ENCODE assay signal across 22 cellular contexts in the genomic region with DNA sequence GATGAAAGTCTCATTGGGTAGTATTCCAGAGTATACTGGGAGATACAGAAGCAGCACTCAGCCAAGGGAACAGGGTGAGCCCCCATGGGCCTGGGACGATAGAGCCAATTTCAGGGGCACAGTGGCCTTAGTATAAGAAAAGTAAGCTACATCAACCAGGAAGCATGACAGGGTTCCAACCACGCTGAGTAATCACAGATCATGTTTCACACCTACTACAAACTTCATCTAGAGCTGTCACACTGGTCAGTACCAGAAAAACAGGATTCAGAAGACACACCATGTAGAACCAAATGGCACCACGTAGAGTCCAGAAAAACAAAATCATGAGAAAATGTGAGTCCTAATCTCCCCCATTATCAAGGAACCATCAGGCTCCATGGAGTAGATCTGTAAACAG.
DNase-seq lines count a peak whose midpoint lies in the region; ATAC-seq and TF ChIP-seq lines count a peak whose summit lies in the region.
"Had no signal": no experiment of that assay in that cellular context is flagged by ENCODE, and none has a peak within 500 bp of the region (broad histone marks: within the 10 kb centered on the region; RNA-seq: fewer than 3 reads in every experiment).

No MANE protein-coding gene starts in this region.

- H3K4me3 Mint-ChIP-seq in MCF 10A (ENCODE audit: unreplicated experiment): no peak overlapping the region
- no peak overlapping the region for H3K4me3 Mint-ChIP-seq in effector memory CD8-positive, alpha-beta T cell
- H3K4me3 Mint-ChIP-seq: activated CD4-positive, alpha-beta T cell treated with anti-CD3 and anti-CD28 coated beads, Interleukin-2, amount 10 ng/mL, durations not matched to agents 7 days and 5 days; mesothelial cell of epicardium; neural progenitor cell had no signal

- TF ChIP-seq CTCF in MCF 10A (IDR thresholded peaks at IDR 0.05; ENCODE audit: unreplicated experiment) (no peak), breast epithelium (IDR thresholded peaks at IDR 0.05) (no peak), RWPE1 (conservative IDR thresholded peaks at IDR 0.05; ENCODE audit: low read depth) (no peak), fibroblast of mammary gland (conservative IDR thresholded peaks at IDR 0.05; ENCODE audit: control insufficient read depth, insufficient read depth, low read depth, low read length) (no peak)

- H3K27me3 Mint-ChIP-seq in MCF 10A (ENCODE audit: insufficient read depth, unreplicated experiment): no peaks in the 10 kb centered on the region
- H3K27me3 Mint-ChIP-seq in effector memory CD8-positive, alpha-beta T cell: no peaks in the 10 kb centered on the region
- H3K27me3 Mint-ChIP-seq: activated CD4-positive, alpha-beta T cell treated with anti-CD3 and anti-CD28 coated beads, Interleukin-2, amount 10 ng/mL, durations not matched to agents 7 days and 5 days had no signal

- no peaks in the 10 kb centered on the region for H3K36me3 Mint-ChIP-seq in MCF 10A (ENCODE audit: insufficient read depth, unreplicated experiment)
- H3K36me3 Mint-ChIP-seq in effector memory CD8-positive, alpha-beta T cell (ENCODE audit: insufficient read depth): no peaks in the 10 kb centered on the region
- H3K36me3 Mint-ChIP-seq: mesothelial cell of epicardium, neural progenitor cell had no signal

- H3K27ac ChIP-seq in breast epithelium: no peak overlapping the region
- H3K27ac ChIP-seq in RWPE1: no peak overlapping the region
- H3K27ac ChIP-seq: A549, ascending aorta, dorsolateral prefrontal cortex, neural progenitor cell, tibial nerve had no signal

- POLR2A ChIA-PET in MCF 10A (lab: Yijun Ruan, JAX) (interaction anchor here (0.7 kb wide), 1 partner anchor 409 kb away, joined by 3 read pairs; no protein-coding TSS in a partner anchor), RWPE1 (lab: Yijun Ruan, JAX; ENCODE audit: low non-redundant PET) (no interaction called here)

- H3K27ac Mint-ChIP-seq in MCF 10A (ENCODE audit: low read depth, unreplicated experiment): no peak overlapping the region
- no peak overlapping the region for H3K27ac Mint-ChIP-seq in effector memory CD8-positive, alpha-beta T cell
- H3K27ac Mint-ChIP-seq: activated CD4-positive, alpha-beta T cell treated with anti-CD3 and anti-CD28 coated beads, Interleukin-2, amount 10 ng/mL, durations not matched to agents 7 days and 5 days; mesothelial cell of epicardium; neural progenitor cell had no signal

- intact Hi-C loops in MCF 10A (cut with micrococcal nuclease) (no loop called here), breast epithelium (cut with DNase I; ENCODE audit: low total_unique reads) (no loop called here)

- DNase-seq in MCF 10A (ENCODE audit: unreplicated experiment) (peak; percentile 38), breast epithelium (ENCODE audit: low spot score in 2 of 2) (no peak), RWPE1 (ENCODE audit: low spot score) (peak; percentile 1), fibroblast of mammary gland (ENCODE audit: low read depth) (peak; percentile 3), midbrain (lab: John Stamatoyannopoulos, UW) (no peak), NCI-H524 (lab: John Stamatoyannopoulos, UW) (no peak), erythroblast (lab: John Stamatoyannopoulos, UW) (no peak)
- DNase-seq in effector memory CD8-positive, alpha-beta T cell: no peak
- DNase-seq: activated CD4-positive, alpha-beta T cell treated with anti-CD3 and anti-CD28 coated beads, Interleukin-2, amount 10 ng/mL, durations not matched to agents 7 days and 5 days; activated naive CD4-positive, alpha-beta T cell; activated T-cell treated with anti-CD3 and anti-CD28 coated beads for 4 hours; dorsolateral prefrontal cortex; EL; MV-4-11; NCI-H2029 treated with DMSO at 0.1 percent for 48 hours; NCI-H774; stimulated activated naive CD4-positive, alpha-beta T cell had no signal

- no peaks in the 10 kb centered on the region for H3K36me3 ChIP-seq in breast epithelium
- H3K36me3 ChIP-seq: ascending aorta, neural progenitor cell, tibial nerve had no signal

- no peaks in the 10 kb centered on the region for H3K27me3 ChIP-seq in breast epithelium
- H3K27me3 ChIP-seq: ascending aorta, dorsolateral prefrontal cortex, neural progenitor cell, tibial nerve had no signal

- H3K4me1 Mint-ChIP-seq in MCF 10A (ENCODE audit: insufficient read depth, unreplicated experiment): peaks cover 5% of the 10 kb centered on the region
- no peaks in the 10 kb centered on the region for H3K4me1 Mint-ChIP-seq in effector memory CD8-positive, alpha-beta T cell (ENCODE audit: low read depth in 2 of 2)
- H3K4me1 Mint-ChIP-seq: activated CD4-positive, alpha-beta T cell treated with anti-CD3 and anti-CD28 coated beads, Interleukin-2, amount 10 ng/mL, durations not matched to agents 7 days and 5 days; mesothelial cell of epicardium had no signal

- CTCF ChIA-PET in MCF 10A (lab: Yijun Ruan, JAX) (no interaction called here), RWPE1 (lab: Yijun Ruan, JAX) (interaction anchor here (0.6 kb wide), 1 partner anchor 117 kb away, joined by 3 read pairs; no protein-coding TSS in a partner anchor)

- no peaks in the 10 kb centered on the region for H3K9me3 ChIP-seq in breast epithelium
- H3K9me3 ChIP-seq: A549, ascending aorta, tibial nerve had no signal

- H3K4me3 ChIP-seq in breast epithelium (no peak overlapping the region), fibroblast of mammary gland (ENCODE audit: control insufficient read depth, low read depth, low read length) (no peak overlapping the region)
- H3K4me3 ChIP-seq: A549, ascending aorta, dorsolateral prefrontal cortex, neural progenitor cell, tibial nerve had no signal

- no TSS peak for BruUV-seq in MCF 10A (replicated peaks; lab: Mats Ljungman, UMichigan)

- no peaks in the 10 kb centered on the region for H3K9me3 Mint-ChIP-seq in MCF 10A (ENCODE audit: unreplicated experiment)
- peaks cover 0 to 2% of the 10 kb centered on the region in 2 donors for H3K9me3 Mint-ChIP-seq in effector memory CD8-positive, alpha-beta T cell
- H3K9me3 Mint-ChIP-seq: activated CD4-positive, alpha-beta T cell treated with anti-CD3 and anti-CD28 coated beads, Interleukin-2, amount 10 ng/mL, durations not matched to agents 7 days and 5 days; mesothelial cell of epicardium; neural progenitor cell had no signal

- no peak for ATAC-seq in effector memory CD8-positive, alpha-beta T cell (replicated peaks)
- ATAC-seq: A549 had no signal

- TF ChIP-seq POLR2A in breast epithelium (IDR thresholded peaks at IDR 0.05) (no peak), erythroblast (IDR thresholded peaks at IDR 0.05; ENCODE audit: low read length) (no peak)

- H3K4me1 ChIP-seq in breast epithelium: no peaks in the 10 kb centered on the region
- H3K4me1 ChIP-seq: A549, ascending aorta, tibial nerve had no signal

Comparison
In these comparisons a context has a peak if more than half of its experiments do, and no peak if none do; other contexts are left out.
1. DNase-seq: peak in MCF 10A (single experiment), RWPE1 (single experiment) and fibroblast of mammary gland (single experiment); none in breast epithelium (0 of 2), midbrain (single experiment), effector memory CD8-positive, alpha-beta T cell (0 of 3), NCI-H524 (0 of 2) and erythroblast (0 of 2).